8 cellular contexts compared by ENCODE assay signal in the genomic region with DNA sequence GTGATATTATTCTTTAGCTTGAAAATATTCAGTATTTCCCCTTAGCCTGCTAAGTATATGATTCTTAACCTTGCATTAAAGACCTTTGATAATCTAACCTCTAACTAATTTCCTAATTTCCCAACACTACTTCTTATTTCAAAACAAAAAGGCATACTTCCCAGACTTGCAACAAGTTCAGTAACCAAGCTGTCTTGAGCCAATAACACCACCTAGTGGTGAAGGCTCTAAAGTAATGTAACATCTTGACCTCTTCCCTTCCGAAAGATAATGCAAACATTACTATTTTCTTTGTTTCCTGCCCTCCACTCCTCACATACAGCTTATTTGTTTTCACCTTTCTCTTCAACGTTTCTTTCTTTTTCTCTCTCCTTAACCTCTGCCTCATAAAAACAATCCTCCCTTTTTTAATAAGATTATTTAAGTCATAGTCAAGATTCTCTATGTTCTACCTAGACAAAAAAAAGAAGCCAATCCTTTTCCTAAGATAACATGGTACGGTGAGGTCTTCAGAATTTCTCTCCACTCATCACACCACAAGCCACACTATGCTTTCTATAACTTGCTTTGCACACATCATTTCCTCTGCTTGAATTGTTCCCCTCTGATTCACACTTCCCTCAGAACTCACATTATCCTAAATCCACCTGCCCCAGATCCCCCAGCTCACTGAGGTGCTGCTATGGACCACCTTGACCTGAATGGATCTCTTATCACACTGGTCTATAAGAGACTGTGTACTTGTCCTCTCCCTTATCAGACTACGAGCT. TPM values are rescaled to one million over a fixed set of nuclear protein-coding genes. Genes with fewer than 3 reads are reported as not detected.
DNase-seq lines count a peak whose midpoint lies in the region; ATAC-seq and TF ChIP-seq lines count a peak whose summit lies in the region.

No MANE protein-coding gene starts in this region.

- no peak for TF ChIP-seq POLR2A in Peyer's patch (IDR thresholded peaks at IDR 0.05)

- ATAC-seq in GM18868 (IDR thresholded peaks at IDR 0.05; ENCODE audit: unreplicated experiment) = no peak
- no peak for ATAC-seq in HG02870 (IDR thresholded peaks at IDR 0.05; ENCODE audit: unreplicated experiment)

- H3K9me3 ChIP-seq in Peyer's patch = no peaks in the 10 kb centered on the region

- H3K27ac ChIP-seq in Peyer's patch = no peak overlapping the region

- H3K4me1 ChIP-seq in Peyer's patch = no peaks in the 10 kb centered on the region

- H3K36me3 ChIP-seq in Peyer's patch = no peaks in the 10 kb centered on the region

- H3K4me3 ChIP-seq in Peyer's patch (no peak overlapping the region), fibroblast of mammary gland (ENCODE audit: control insufficient read depth, low read depth, low read length) (no peak overlapping the region)

- H3K27me3 ChIP-seq in Peyer's patch = no peaks in the 10 kb centered on the region

- DNase-seq in stimulated activated CD4-positive, alpha-beta T cell treated with anti-CD3 and anti-CD28 coated beads, Interleukin-15, amount 100 ng/mL, for 24 hours = peak; percentile 9
- no peak for DNase-seq in stimulated activated CD4-positive, alpha-beta T cell treated with anti-CD3 and anti-CD28 coated beads, Interleukin-2, amount 100 ng/mL, for 48 hours
- DNase-seq in Peyer's patch (no peak), fibroblast of mammary gland (ENCODE audit: low read depth) (peak; percentile 79), NCI-H345 treated with DMSO at 0.1 percent for 48 hours (lab: John Stamatoyannopoulos, UW; ENCODE audit: unreplicated experiment) (no peak)
- no peak for DNase-seq in activated naive CD4-positive, alpha-beta T cell treated with anti-CD3 and anti-CD28 coated beads, Interleukin-2, amount 50 U/mL, for 16 hours

- TF ChIP-seq CTCF in Peyer's patch (IDR thresholded peaks at IDR 0.05) (peak in 4 of 6 experiments; percentile 14 to 45 (median 42)), fibroblast of mammary gland (conservative IDR thresholded peaks at IDR 0.05; ENCODE audit: control insufficient read depth, insufficient read depth, low read depth, low read length) (peak; percentile 69)

RNA-seq across cellular contexts. Expression of gene FAT1, which starts 3.5 kb away (rescaled TPM):
- 100 to 1,000 TPM in 3 of 4 donors, 10 to 100 TPM in 1; 88.3 to 580 (median 468) TPM for total RNA-seq in Peyer's patch

Comparison
In these comparisons a context has a peak if more than half of its experiments do, and no peak if none do; other contexts are left out.
1. DNase-seq: peak in stimulated activated CD4-positive, alpha-beta T cell treated with anti-CD3 and anti-CD28 coated beads, Interleukin-15, amount 100 ng/mL, for 24 hours (single experiment) and fibroblast of mammary gland (single experiment); none in stimulated activated CD4-positive, alpha-beta T cell treated with anti-CD3 and anti-CD28 coated beads, Interleukin-2, amount 100 ng/mL, for 48 hours (0 of 2), Peyer's patch (0 of 3), NCI-H345 treated with DMSO at 0.1 percent for 48 hours (single experiment) and activated naive CD4-positive, alpha-beta T cell treated with anti-CD3 and anti-CD28 coated beads, Interleukin-2, amount 50 U/mL, for 16 hours (single experiment).